Comparison of ENCODE assay signal across 8 cellular contexts in genomic region chr2:25673170-25674002, GRCh38. TPM values are rescaled to one million over a fixed set of nuclear protein-coding genes. Genes with fewer than 3 reads are reported as not detected.
A peak's percentile ranks its signal among the peaks of the same experiment; 100 is the strongest.
DNase-seq lines count a peak whose midpoint lies in the region; ATAC-seq and TF ChIP-seq lines count a peak whose summit lies in the region.

Gene DTNB, minus strand, starts transcription at chr2:25673577. Its CDS starts 20,917 bp downstream, at chr2:25652660.

- peak within 1 kb of the TSS; percentile 93 for H3K9ac ChIP-seq in SU-DHL-6 (ENCODE audit: low read length)

- ATAC-seq in GM21786 (IDR thresholded peaks at IDR 0.05; ENCODE audit: unreplicated experiment): peak; percentile 64
- ATAC-seq in heart left ventricle: peak; percentile 37 to 92 (median 88)

- in situ Hi-C loops in transverse colon (cut with MboI; ENCODE audit: low pct_ligation_motif_present in 1 of 4, low pct_unique_long_range_greater_than_20kb in 1 of 4, low sequenced_read_pairs in 3 of 4): no loop called here

- peak within 1 kb of the TSS; percentile 62 for H3K4me2 ChIP-seq in SU-DHL-6 (ENCODE audit: low read depth, low read length, poor library complexity, severe bottlenecking)

- peak within 1 kb of the TSS; percentile 76 for H3K27ac Mint-ChIP-seq in activated naive CD8-positive, alpha-beta T cell treated with anti-CD3 and anti-CD28 coated beads for 36 hours

- peaks cover 0 to 21% (median 11%) of the 10 kb centered on the region in 12 donors for H3K4me1 ChIP-seq in heart left ventricle
- peaks cover 5 to 12% (median 9%) of the 10 kb centered on the region in 4 donors for H3K4me1 ChIP-seq in transverse colon

- peak within 1 kb of the TSS; percentile 83 for H3K4me3 Mint-ChIP-seq in activated naive CD8-positive, alpha-beta T cell treated with anti-CD3 and anti-CD28 coated beads for 36 hours

- H3K4me1 Mint-ChIP-seq in activated naive CD8-positive, alpha-beta T cell treated with anti-CD3 and anti-CD28 coated beads for 36 hours: peaks cover 18% of the 10 kb centered on the region

- H2AFZ ChIP-seq in SU-DHL-6 (ENCODE audit: low read depth, low read length, severe bottlenecking): peak within 1 kb of the TSS; percentile 82

- peaks cover 4% of the 10 kb centered on the region; the same call in 1 of the 2 replicates for H3F3A ChIP-seq in SU-DHL-6 (ENCODE audit: insufficient read depth)

- H3K36me3 Mint-ChIP-seq in activated naive CD8-positive, alpha-beta T cell treated with anti-CD3 and anti-CD28 coated beads for 36 hours: no peaks in the 10 kb centered on the region

- H3K27ac ChIP-seq in KOPT-K1 (ENCODE audit: low read depth, low read length, poor library complexity, severe bottlenecking): peak within 1 kb of the TSS; percentile 76
- H3K27ac ChIP-seq in SU-DHL-6 (ENCODE audit: low read depth, low read length): peak within 1 kb of the TSS; percentile 60
- peak within 1 kb of the TSS; percentile 54 to 92 (median 83) for H3K27ac ChIP-seq in heart left ventricle
- H3K27ac ChIP-seq in transverse colon: peak within 1 kb of the TSS; percentile 82 to 92 (median 87)

- TF ChIP-seq POLR2A in heart left ventricle (IDR thresholded peaks at IDR 0.05) (peak in 1 of 2 donors; percentile 42), transverse colon (IDR thresholded peaks at IDR 0.05) (no peak)

- TF ChIP-seq CTCF in SU-DHL-6 (IDR thresholded peaks at IDR 0.05; ENCODE audit: insufficient read depth, low read length, poor library complexity, severe bottlenecking) (no peak), heart left ventricle (IDR thresholded peaks at IDR 0.05) (no peak), transverse colon (IDR thresholded peaks at IDR 0.05) (no peak)

- DNase-seq in EL (peak; percentile 77), heart left ventricle (peak; percentile 81 to 91 (median 86)), pons (ENCODE audit: low spot score) (peak; percentile 67), transverse colon (peak; percentile 86)
- DNase-seq in activated naive CD8-positive, alpha-beta T cell treated with anti-CD3 and anti-CD28 coated beads for 36 hours: peak; percentile 80

- H3K79me2 ChIP-seq in SU-DHL-6 (ENCODE audit: insufficient read depth, low read length): peaks cover 20% of the 10 kb centered on the region; the same call in 1 of the 2 replicates

- no peaks in the 10 kb centered on the region for H3K9me2 ChIP-seq in SU-DHL-6 (replicated peaks; ENCODE audit: insufficient read depth, low read length)

- peaks cover 12% of the 10 kb centered on the region for H3K27me3 Mint-ChIP-seq in activated naive CD8-positive, alpha-beta T cell treated with anti-CD3 and anti-CD28 coated beads for 36 hours

- no peaks in the 10 kb centered on the region for H3K27me3 ChIP-seq in SU-DHL-6 (ENCODE audit: low read length)
- H3K27me3 ChIP-seq in heart left ventricle: no peaks in the 10 kb centered on the region
- no peaks in the 10 kb centered on the region for H3K27me3 ChIP-seq in transverse colon

- no peaks in the 10 kb centered on the region for H3K9me3 ChIP-seq in KOPT-K1 (ENCODE audit: insufficient read depth, low read length, poor library complexity, severe bottlenecking)
- no peaks in the 10 kb centered on the region for H3K9me3 ChIP-seq in SU-DHL-6 (ENCODE audit: insufficient read depth, low read length)
- H3K9me3 ChIP-seq in heart left ventricle: no peaks in the 10 kb centered on the region
- H3K9me3 ChIP-seq in transverse colon: no peaks in the 10 kb centered on the region

- H3K9me3 Mint-ChIP-seq in activated naive CD8-positive, alpha-beta T cell treated with anti-CD3 and anti-CD28 coated beads for 36 hours: no peaks in the 10 kb centered on the region

- H3K36me3 ChIP-seq in KOPT-K1 (ENCODE audit: insufficient read depth, low read length): no peaks in the 10 kb centered on the region
- no peaks in the 10 kb centered on the region for H3K36me3 ChIP-seq in SU-DHL-6 (ENCODE audit: low read length)
- H3K36me3 ChIP-seq in heart left ventricle: no peaks in the 10 kb centered on the region
- no peaks in the 10 kb centered on the region for H3K36me3 ChIP-seq in transverse colon

- WGBS in heart left ventricle, 4 donors: 0 to 2% (median 0%) methylated on average over 6 to 124 of the region's 124 CpGs
- WGBS in transverse colon (ENCODE audit: low coverage in 1 of 2), 2 donors: 0% methylated on average over 84 of the region's 124 CpGs; no CpG with 5 or more reads in 1 of the 2 donors

- intact Hi-C loops in heart left ventricle (cut with DNase I) (loop anchor here in 4 of 10 donors (10.0 kb wide), 3 partner anchors 201 to 309 kb away; partner anchors contain the start of gene ASXL2 (in 2 of the 4)), transverse colon (cut with DNase I; ENCODE audit: low total_unique reads) (no loop called here)

- peaks cover 11% of the 10 kb centered on the region; the same call in 1 of the 2 replicates for H4K20me1 ChIP-seq in SU-DHL-6 (ENCODE audit: low read depth, low read length)

- H3K4me3 ChIP-seq in SU-DHL-6 (ENCODE audit: insufficient read depth, low read length, poor library complexity, severe bottlenecking) (peak within 1 kb of the TSS; percentile 91), heart left ventricle (peak within 1 kb of the TSS; percentile 65 to 99 (median 90)), transverse colon (peak within 1 kb of the TSS; percentile 60 to 88 (median 78))

- no peak for TF ChIP-seq EP300 in transverse colon (IDR thresholded peaks at IDR 0.05; ENCODE audit: low read depth)

RNA-seq across cellular contexts. Expression of gene DTNB, which starts in this region (rescaled TPM):
- 10 to 100 TPM; 14.3 to 15.5 TPM for total RNA-seq in activated naive CD8-positive, alpha-beta T cell treated with anti-CD3 and anti-CD28 coated beads for 36 hours
- total RNA-seq in heart left ventricle: 10 to 100 TPM in 1 of 9 donors, 1 to 10 TPM in 8; 2.5 to 17.3 (median 6.3) TPM
- polyA plus RNA-seq in heart left ventricle: 1 to 10 TPM; 4.2 to 4.8 TPM
- 1 to 10 TPM; 2.2 to 7.8 (median 3.9) TPM for total RNA-seq in transverse colon

Comparison
In these comparisons a context has a peak if more than half of its experiments do, and no peak if none do; other contexts are left out.
1. Peak in every context shown above with its lines: DNase-seq, ATAC-seq, H3K4me3 ChIP-seq and H3K27ac ChIP-seq.